ENCODE assay signal across 1 cellular context in the genomic region with DNA sequence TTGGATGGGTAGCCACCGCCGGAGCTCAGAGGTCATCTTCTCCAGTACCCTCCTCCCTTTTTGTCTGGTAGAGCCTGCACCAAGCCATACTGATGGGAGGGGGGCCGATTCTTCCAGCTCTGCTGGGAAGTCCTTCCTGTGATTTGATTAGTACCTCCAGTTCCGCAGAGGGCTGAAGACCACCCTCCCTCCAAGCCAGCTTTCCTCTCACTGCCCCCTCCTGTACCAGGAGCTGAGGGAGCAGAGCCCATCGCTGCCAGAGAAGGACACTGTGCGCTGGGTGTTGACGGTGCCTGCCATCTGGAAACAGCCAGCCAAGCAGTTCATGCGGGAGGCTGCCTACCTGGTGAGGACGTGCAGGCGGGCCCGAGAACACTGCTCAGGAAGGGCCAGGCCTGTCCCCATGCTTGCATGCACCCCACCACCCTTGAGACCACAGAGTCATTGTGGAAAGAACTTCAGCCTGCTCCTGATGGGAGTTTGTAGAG.
A peak's percentile ranks its signal among the peaks of the same experiment; 100 is the strongest.
TF ChIP-seq lines count a peak whose summit lies in the region.

No MANE protein-coding gene starts in this region.

TF ChIP-seq in HepG2, 621 proteins besides CTCF, POLR2A, EP300 and RAD21 (continued from another document):
- TF ChIP-seq, protein P1, sequence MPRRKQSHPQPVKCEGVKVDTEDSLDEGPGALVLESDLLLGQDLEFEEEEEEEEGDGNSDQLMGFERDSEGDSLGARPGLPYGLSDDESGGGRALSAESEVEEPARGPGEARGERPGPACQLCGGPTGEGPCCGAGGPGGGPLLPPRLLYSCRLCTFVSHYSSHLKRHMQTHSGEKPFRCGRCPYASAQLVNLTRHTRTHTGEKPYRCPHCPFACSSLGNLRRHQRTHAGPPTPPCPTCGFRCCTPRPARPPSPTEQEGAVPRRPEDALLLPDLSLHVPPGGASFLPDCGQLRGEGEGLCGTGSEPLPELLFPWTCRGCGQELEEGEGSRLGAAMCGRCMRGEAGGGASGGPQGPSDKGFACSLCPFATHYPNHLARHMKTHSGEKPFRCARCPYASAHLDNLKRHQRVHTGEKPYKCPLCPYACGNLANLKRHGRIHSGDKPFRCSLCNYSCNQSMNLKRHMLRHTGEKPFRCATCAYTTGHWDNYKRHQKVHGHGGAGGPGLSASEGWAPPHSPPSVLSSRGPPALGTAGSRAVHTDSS (CRISPR knock-in tag; conservative IDR thresholded peaks at IDR 0.05), result no peak
- TF ChIP-seq, protein P2, sequence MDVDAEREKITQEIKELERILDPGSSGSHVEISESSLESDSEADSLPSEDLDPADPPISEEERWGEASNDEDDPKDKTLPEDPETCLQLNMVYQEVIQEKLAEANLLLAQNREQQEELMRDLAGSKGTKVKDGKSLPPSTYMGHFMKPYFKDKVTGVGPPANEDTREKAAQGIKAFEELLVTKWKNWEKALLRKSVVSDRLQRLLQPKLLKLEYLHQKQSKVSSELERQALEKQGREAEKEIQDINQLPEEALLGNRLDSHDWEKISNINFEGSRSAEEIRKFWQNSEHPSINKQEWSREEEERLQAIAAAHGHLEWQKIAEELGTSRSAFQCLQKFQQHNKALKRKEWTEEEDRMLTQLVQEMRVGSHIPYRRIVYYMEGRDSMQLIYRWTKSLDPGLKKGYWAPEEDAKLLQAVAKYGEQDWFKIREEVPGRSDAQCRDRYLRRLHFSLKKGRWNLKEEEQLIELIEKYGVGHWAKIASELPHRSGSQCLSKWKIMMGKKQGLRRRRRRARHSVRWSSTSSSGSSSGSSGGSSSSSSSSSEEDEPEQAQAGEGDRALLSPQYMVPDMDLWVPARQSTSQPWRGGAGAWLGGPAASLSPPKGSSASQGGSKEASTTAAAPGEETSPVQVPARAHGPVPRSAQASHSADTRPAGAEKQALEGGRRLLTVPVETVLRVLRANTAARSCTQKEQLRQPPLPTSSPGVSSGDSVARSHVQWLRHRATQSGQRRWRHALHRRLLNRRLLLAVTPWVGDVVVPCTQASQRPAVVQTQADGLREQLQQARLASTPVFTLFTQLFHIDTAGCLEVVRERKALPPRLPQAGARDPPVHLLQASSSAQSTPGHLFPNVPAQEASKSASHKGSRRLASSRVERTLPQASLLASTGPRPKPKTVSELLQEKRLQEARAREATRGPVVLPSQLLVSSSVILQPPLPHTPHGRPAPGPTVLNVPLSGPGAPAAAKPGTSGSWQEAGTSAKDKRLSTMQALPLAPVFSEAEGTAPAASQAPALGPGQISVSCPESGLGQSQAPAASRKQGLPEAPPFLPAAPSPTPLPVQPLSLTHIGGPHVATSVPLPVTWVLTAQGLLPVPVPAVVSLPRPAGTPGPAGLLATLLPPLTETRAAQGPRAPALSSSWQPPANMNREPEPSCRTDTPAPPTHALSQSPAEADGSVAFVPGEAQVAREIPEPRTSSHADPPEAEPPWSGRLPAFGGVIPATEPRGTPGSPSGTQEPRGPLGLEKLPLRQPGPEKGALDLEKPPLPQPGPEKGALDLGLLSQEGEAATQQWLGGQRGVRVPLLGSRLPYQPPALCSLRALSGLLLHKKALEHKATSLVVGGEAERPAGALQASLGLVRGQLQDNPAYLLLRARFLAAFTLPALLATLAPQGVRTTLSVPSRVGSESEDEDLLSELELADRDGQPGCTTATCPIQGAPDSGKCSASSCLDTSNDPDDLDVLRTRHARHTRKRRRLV (CRISPR knock-in tag; IDR thresholded peaks at IDR 0.05), result no peak
- TF ChIP-seq, protein P3, sequence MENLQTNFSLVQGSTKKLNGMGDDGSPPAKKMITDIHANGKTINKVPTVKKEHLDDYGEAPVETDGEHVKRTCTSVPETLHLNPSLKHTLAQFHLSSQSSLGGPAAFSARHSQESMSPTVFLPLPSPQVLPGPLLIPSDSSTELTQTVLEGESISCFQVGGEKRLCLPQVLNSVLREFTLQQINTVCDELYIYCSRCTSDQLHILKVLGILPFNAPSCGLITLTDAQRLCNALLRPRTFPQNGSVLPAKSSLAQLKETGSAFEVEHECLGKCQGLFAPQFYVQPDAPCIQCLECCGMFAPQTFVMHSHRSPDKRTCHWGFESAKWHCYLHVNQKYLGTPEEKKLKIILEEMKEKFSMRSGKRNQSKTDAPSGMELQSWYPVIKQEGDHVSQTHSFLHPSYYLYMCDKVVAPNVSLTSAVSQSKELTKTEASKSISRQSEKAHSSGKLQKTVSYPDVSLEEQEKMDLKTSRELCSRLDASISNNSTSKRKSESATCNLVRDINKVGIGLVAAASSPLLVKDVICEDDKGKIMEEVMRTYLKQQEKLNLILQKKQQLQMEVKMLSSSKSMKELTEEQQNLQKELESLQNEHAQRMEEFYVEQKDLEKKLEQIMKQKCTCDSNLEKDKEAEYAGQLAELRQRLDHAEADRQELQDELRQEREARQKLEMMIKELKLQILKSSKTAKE (CRISPR knock-in tag; IDR thresholded peaks at IDR 0.05; ENCODE audit: borderline replicate concordance), result no peak
- TF ChIP-seq JUNB (CRISPR knock-in tag; IDR thresholded peaks at IDR 0.05; ENCODE audit: borderline replicate concordance), result no peak
- TF ChIP-seq MXD1 (CRISPR knock-in tag; IDR thresholded peaks at IDR 0.05), result no peak
- no peak for TF ChIP-seq XBP1 (CRISPR knock-in tag; IDR thresholded peaks at IDR 0.05)
- no peak for TF ChIP-seq RARG (CRISPR knock-in tag; IDR thresholded peaks at IDR 0.05; ENCODE audit: low read depth)
- TF ChIP-seq, protein P4, sequence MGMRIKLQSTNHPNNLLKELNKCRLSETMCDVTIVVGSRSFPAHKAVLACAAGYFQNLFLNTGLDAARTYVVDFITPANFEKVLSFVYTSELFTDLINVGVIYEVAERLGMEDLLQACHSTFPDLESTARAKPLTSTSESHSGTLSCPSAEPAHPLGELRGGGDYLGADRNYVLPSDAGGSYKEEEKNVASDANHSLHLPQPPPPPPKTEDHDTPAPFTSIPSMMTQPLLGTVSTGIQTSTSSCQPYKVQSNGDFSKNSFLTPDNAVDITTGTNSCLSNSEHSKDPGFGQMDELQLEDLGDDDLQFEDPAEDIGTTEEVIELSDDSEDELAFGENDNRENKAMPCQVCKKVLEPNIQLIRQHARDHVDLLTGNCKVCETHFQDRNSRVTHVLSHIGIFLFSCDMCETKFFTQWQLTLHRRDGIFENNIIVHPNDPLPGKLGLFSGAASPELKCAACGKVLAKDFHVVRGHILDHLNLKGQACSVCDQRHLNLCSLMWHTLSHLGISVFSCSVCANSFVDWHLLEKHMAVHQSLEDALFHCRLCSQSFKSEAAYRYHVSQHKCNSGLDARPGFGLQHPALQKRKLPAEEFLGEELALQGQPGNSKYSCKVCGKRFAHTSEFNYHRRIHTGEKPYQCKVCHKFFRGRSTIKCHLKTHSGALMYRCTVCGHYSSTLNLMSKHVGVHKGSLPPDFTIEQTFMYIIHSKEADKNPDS (CRISPR knock-in tag; IDR thresholded peaks at IDR 0.05), result no peak
- TF ChIP-seq ZBTB8A (CRISPR knock-in tag; IDR thresholded peaks at IDR 0.05; ENCODE audit: borderline replicate concordance, low read depth), result no peak
- no peak for TF ChIP-seq MEIS1 (CRISPR knock-in tag; IDR thresholded peaks at IDR 0.05; ENCODE audit: borderline replicate concordance)
- no peak for TF ChIP-seq PHF5A (CRISPR knock-in tag; IDR thresholded peaks at IDR 0.05; ENCODE audit: low read depth, unreplicated experiment)
- 0 out of 2 replicates have a peak, but pooled peaks have one; percentile 23 for TF ChIP-seq HHEX (CRISPR knock-in tag; IDR thresholded peaks at IDR 0.05)
- TF ChIP-seq MXD4 (CRISPR knock-in tag; IDR thresholded peaks at IDR 0.05), result no peak
- TF ChIP-seq HNRNPUL1 (IDR thresholded peaks at IDR 0.05; ENCODE audit: low read depth, low read length), result no peak
- TF ChIP-seq SIX4 (CRISPR knock-in tag; IDR thresholded peaks at IDR 0.05), result no peak
- no peak for TF ChIP-seq ZBTB34 (CRISPR knock-in tag; IDR thresholded peaks at IDR 0.05)
- TF ChIP-seq ZNF605 (CRISPR knock-in tag; IDR thresholded peaks at IDR 0.05), result peak; percentile 58; the same call in 1 of the 2 replicates
- TF ChIP-seq ZNF280B (CRISPR knock-in tag; IDR thresholded peaks at IDR 0.05; ENCODE audit: borderline replicate concordance), result 0 out of 2 replicates have a peak, but pooled peaks have one; percentile 16
- TF ChIP-seq NFIB (CRISPR knock-in tag; IDR thresholded peaks at IDR 0.05; ENCODE audit: borderline replicate concordance), result peak; percentile 76; the same call in 1 of the 2 replicates
- TF ChIP-seq ARID2 (CRISPR knock-in tag; IDR thresholded peaks at IDR 0.05; ENCODE audit: borderline replicate concordance), result no peak
- no peak for TF ChIP-seq NFATC3 (CRISPR knock-in tag; IDR thresholded peaks at IDR 0.05)
- no peak for TF ChIP-seq ZNF781 (CRISPR knock-in tag; IDR thresholded peaks at IDR 0.05; ENCODE audit: borderline replicate concordance, not compliant biosample characterization)
- no peak for TF ChIP-seq ZNF530 (CRISPR knock-in tag; IDR thresholded peaks at IDR 0.05; ENCODE audit: low read depth)
- TF ChIP-seq SATB2 (CRISPR knock-in tag; IDR thresholded peaks at IDR 0.05), result no peak
TF ChIP-seq in HepG2: peak in this region for 9.
